Comparison of ENCODE assay signal across 25 cellular contexts in genomic region chr2:24932715-24933114, GRCh38. TPM values are rescaled to one million over a fixed set of nuclear protein-coding genes. Genes with fewer than 3 reads are reported as not detected.
DNase-seq lines count a peak whose midpoint lies in the region; ATAC-seq, FAIRE-seq and TF ChIP-seq lines count a peak whose summit lies in the region.
"Had no signal": no experiment of that assay in that cellular context is flagged by ENCODE, and none has a peak within 500 bp of the region (broad histone marks: within the 10 kb centered on the region; RNA-seq: fewer than 3 reads in every experiment).

No MANE protein-coding gene starts in this region.

- POLR2A ChIA-PET in IMR-90 (lab: Charles Lee; ENCODE audit: unreplicated experiment) (no interaction called here), H1 (lab: Charles Lee; ENCODE audit: partially characterized antibody) (interaction anchor here (2.0 kb wide), 1 partner anchor 10 kb away, joined by 5 read pairs; no protein-coding TSS in a partner anchor)

- TF ChIP-seq POLR2A in IMR-90 (IDR thresholded peaks at IDR 0.05; ENCODE audit: low read depth, low read length) (no peak), H1 (IDR thresholded peaks at IDR 0.05; ENCODE audit: control extremely low read depth in 1 of 2, low read depth in 2 of 2, low read length in 2 of 2) (no peak)

- H3K9me3 ChIP-seq in IMR-90 (ENCODE audit: control insufficient read depth, insufficient read depth, low read length) (no peaks in the 10 kb centered on the region), H1 (ENCODE audit: insufficient read depth in 2 of 2, low read depth in 1 of 2, low read length in 1 of 2) (no peaks in the 10 kb centered on the region), neuronal stem cell (replicated peaks in 1 of 2; ENCODE audit: control insufficient read depth in 2 of 2, insufficient read depth in 1 of 2, low read depth in 1 of 2, low read length in 2 of 2) (no peaks in the 10 kb centered on the region)
- H3K9me3 ChIP-seq: A549; BLaER1 treated with 17β-estradiol and CSF1 and Interleukin-3, amounts not matched to agents 10 nM and 100 nM; Caco-2 had no signal

- H2AFZ ChIP-seq in GM23338 (0 out of 2 replicates have a peak overlapping the region, but pooled peaks have one; percentile 38), IMR-90 (replicated peaks; ENCODE audit: low read length, poor library complexity) (peak overlapping the region; percentile 40), H1 (ENCODE audit: low read length) (0 out of 2 replicates have a peak overlapping the region, but pooled peaks have one; percentile 51), neuronal stem cell (ENCODE audit: low read length) (no peak overlapping the region)

- H2BK120ac ChIP-seq in IMR-90 (ENCODE audit: low read depth, low read length) (no peak overlapping the region), H1 (replicated peaks; ENCODE audit: low read depth, low read length) (no peak overlapping the region), neuronal stem cell (ENCODE audit: low read depth, low read length) (no peak overlapping the region)

- H3K9me3 Mint-ChIP-seq in GM23338: no peaks in the 10 kb centered on the region
- H3K9me3 Mint-ChIP-seq: CD4-positive, alpha-beta T cell; CD8-positive, alpha-beta T cell had no signal

- WGBS in IMR-90 (ENCODE audit: extremely low coverage in 2 of 2, insufficient read length in 1 of 2), 2 experiments: 100% methylated on average over 2 of the region's 5 CpGs; no CpG with 5 or more reads in 1 of the 2 experiments
- WGBS in H1 (ENCODE audit: extremely low coverage in 1 of 2, insufficient coverage in 1 of 2, insufficient read length in 1 of 2, insufficient replicate concordance in 2 of 2, low coverage in 1 of 2, low lambda C conversion rate in 2 of 2, missing lambda C conversion rate in 1 of 2), 2 experiments: 85% methylated on average over 5 of the region's 5 CpGs; no CpG with 5 or more reads in 1 of the 2 experiments
- no CpG with 5 or more reads among the region's 5 CpGs for WGBS in neuronal stem cell (ENCODE audit: extremely low coverage in 2 of 2, insufficient read length in 2 of 2, insufficient replicate concordance in 1 of 2), 2 donors

- H3K4me3 ChIP-seq in GM23338 (no peak overlapping the region), IMR-90 (ENCODE audit: insufficient read depth, low read depth, low read length) (no peak overlapping the region), H1 (ENCODE audit: extremely low read depth in 1 of 4, insufficient read depth in 2 of 4, low read depth in 3 of 4, low read length in 4 of 4) (no peak overlapping the region), neuronal stem cell (ENCODE audit: low read length in 2 of 2) (no peak overlapping the region)
- H3K4me3 ChIP-seq: A549; BLaER1 treated with 17β-estradiol and CSF1 and Interleukin-3, amounts not matched to agents 10 nM and 100 nM; GM12878 had no signal

- no peaks in the 10 kb centered on the region for H3K23me2 ChIP-seq in H1 (ENCODE audit: low read depth, low read length)

- no peak overlapping the region for H3K27ac Mint-ChIP-seq in GM23338
- H3K27ac Mint-ChIP-seq: B cell; CD4-positive, alpha-beta T cell; CD8-positive, alpha-beta T cell had no signal

- no peak overlapping the region for H2BK20ac ChIP-seq in IMR-90 (ENCODE audit: low read depth, low read length)
- no peak overlapping the region for H2BK20ac ChIP-seq in H1 (ENCODE audit: low read length)

- FAIRE-seq in H1 (lab: Jason Lieb, UNC): no peak
- FAIRE-seq: A549, D721Med, G401.6, GM12878, GM12892, GM18507 had no signal

- H3K23ac ChIP-seq in IMR-90 (ENCODE audit: low read depth, low read length) (no peak overlapping the region), H1 (ENCODE audit: insufficient read length) (no peak overlapping the region), neuronal stem cell (ENCODE audit: low read depth, low read length, poor library complexity) (no peak overlapping the region)

- H3K4ac ChIP-seq in IMR-90 (ENCODE audit: low read depth, low read length): no peak overlapping the region
- H3K4ac ChIP-seq in H1 (replicated peaks; ENCODE audit: insufficient read length, low read depth, low read length): no peak overlapping the region
- H3K4ac ChIP-seq in neuronal stem cell (ENCODE audit: low read length): no peak overlapping the region

- no peak overlapping the region for H3K14ac ChIP-seq in IMR-90 (replicated peaks; ENCODE audit: low read depth, low read length)
- H3K14ac ChIP-seq in H1 (ENCODE audit: insufficient read length): no peak overlapping the region
- H3K14ac ChIP-seq in neuronal stem cell (ENCODE audit: low read length): no peak overlapping the region

- H4K20me1 ChIP-seq in GM23338 (replicated peaks; ENCODE audit: insufficient read depth) (no peaks in the 10 kb centered on the region), IMR-90 (ENCODE audit: insufficient read depth, low read length) (no peaks in the 10 kb centered on the region), H1 (replicated peaks in 1 of 2; ENCODE audit: control insufficient read depth in 1 of 2, insufficient read depth in 2 of 2, low read length in 2 of 2) (no peaks in the 10 kb centered on the region)
- H4K20me1 ChIP-seq: BLaER1 treated with 17β-estradiol and CSF1 and Interleukin-3, amounts not matched to agents 10 nM and 100 nM had no signal

- H3K79me1 ChIP-seq in IMR-90 (ENCODE audit: low read depth in 1 of 2, low read length in 2 of 2) (no peaks in the 10 kb centered on the region), H1 (ENCODE audit: low read depth, low read length) (no peaks in the 10 kb centered on the region), neuronal stem cell (ENCODE audit: low read depth, low read length) (no peaks in the 10 kb centered on the region)

- H3K4me1 Mint-ChIP-seq in GM23338: peaks cover 12% of the 10 kb centered on the region; the same call in 2 of the 3 replicates

- intact Hi-C loops in IMR-90 (cut with micrococcal nuclease): no loop called here

- no peak overlapping the region for H2AK5ac ChIP-seq in IMR-90 (ENCODE audit: low read depth, low read length)
- no peak overlapping the region for H2AK5ac ChIP-seq in H1 (ENCODE audit: low read depth, low read length)
- no peak overlapping the region for H2AK5ac ChIP-seq in neuronal stem cell (ENCODE audit: low read depth, low read length)

- peaks cover 3% of the 10 kb centered on the region for H3K27me3 Mint-ChIP-seq in GM23338 (ENCODE audit: insufficient read depth, low read depth, poor library complexity)
- H3K27me3 Mint-ChIP-seq: B cell; CD4-positive, alpha-beta T cell had no signal

- no TSS peak for BruUV-seq in IMR-90 (replicated peaks; lab: Mats Ljungman, UMichigan)

- no peak overlapping the region for H4K5ac ChIP-seq in IMR-90 (ENCODE audit: low read depth, low read length)
- no peak overlapping the region for H4K5ac ChIP-seq in H1 (ENCODE audit: insufficient read length, low read depth, low read length)

- no peak for TF ChIP-seq EP300 in H1 (IDR thresholded peaks at IDR 0.05; ENCODE audit: borderline replicate concordance in 1 of 2, low read depth in 2 of 2, low read length in 2 of 2)

- H2BK12ac ChIP-seq in H1 (ENCODE audit: low read depth, low read length): no peak overlapping the region
- no peak overlapping the region for H2BK12ac ChIP-seq in neuronal stem cell (ENCODE audit: low read length)

- no peaks in the 10 kb centered on the region; the same call in 1 of the 2 replicates for H3K9me2 ChIP-seq in GM23338 (ENCODE audit: insufficient read depth)

- no peak for TF ChIP-seq RAD21 in IMR-90 (IDR thresholded peaks at IDR 0.05; ENCODE audit: low read length)
- no peak for TF ChIP-seq RAD21 in H1 (IDR thresholded peaks at IDR 0.05 in 1 of 2, conservative IDR thresholded peaks at IDR 0.05 in 1 of 2; ENCODE audit: low read depth in 2 of 2, low read length in 2 of 2)

- no peak overlapping the region for H3K4me2 ChIP-seq in GM23338
- H3K4me2 ChIP-seq in IMR-90 (ENCODE audit: low read depth, low read length): no peak overlapping the region
- no peak overlapping the region for H3K4me2 ChIP-seq in H1 (ENCODE audit: insufficient read depth in 1 of 2, low read depth in 2 of 2, low read length in 2 of 2)
- no peak overlapping the region for H3K4me2 ChIP-seq in neuronal stem cell (ENCODE audit: insufficient read depth, low read length, poor library complexity, severe bottlenecking)
- H3K4me2 ChIP-seq: A549; BLaER1 treated with 17β-estradiol and CSF1 and Interleukin-3, amounts not matched to agents 10 nM and 100 nM had no signal

- dilution Hi-C loops in IMR-90 (cut with HindIII; ENCODE audit: low sequenced_read_pairs, unreplicated experiment): no loop called here

- no peaks in the 10 kb centered on the region for H3K36me3 Mint-ChIP-seq in GM23338 (ENCODE audit: low read depth)
- H3K36me3 Mint-ChIP-seq: CD8-positive, alpha-beta T cell had no signal

- H2BK15ac ChIP-seq in IMR-90 (ENCODE audit: low read depth, low read length) (no peak overlapping the region), H1 (ENCODE audit: low read length) (no peak overlapping the region), neuronal stem cell (ENCODE audit: low read length) (no peak overlapping the region)

- no peaks in the 10 kb centered on the region for H3K27me3 ChIP-seq in GM23338 (ENCODE audit: insufficient read depth)
- peaks cover 2% of the 10 kb centered on the region; the same call in 1 of the 2 replicates for H3K27me3 ChIP-seq in IMR-90 (ENCODE audit: control insufficient read depth, insufficient read depth, low read length)
- no peaks in the 10 kb centered on the region; a peak in 1 of 7 replicates for H3K27me3 ChIP-seq in H1 (replicated peaks in 1 of 4; ENCODE audit: control insufficient read depth in 3 of 4, extremely low read depth in 1 of 4, insufficient read depth in 3 of 4, low read length in 3 of 4)
- peaks cover 0 to 12% (median 0%) of the 10 kb centered on the region in 3 experiments for H3K27me3 ChIP-seq in neuronal stem cell (ENCODE audit: control insufficient read depth in 3 of 3, insufficient read depth in 3 of 3, low read depth in 1 of 3, low read length in 3 of 3)
- H3K27me3 ChIP-seq: BLaER1 treated with 17β-estradiol and CSF1 and Interleukin-3, amounts not matched to agents 10 nM and 100 nM had no signal

- H4K8ac ChIP-seq in IMR-90 (ENCODE audit: low read depth in 2 of 2, low read length in 2 of 2): no peak overlapping the region
- H4K8ac ChIP-seq in H1 (ENCODE audit: extremely low read depth, insufficient read depth, low read length): no peak overlapping the region
- no peak overlapping the region for H4K8ac ChIP-seq in neuronal stem cell (ENCODE audit: low read depth, low read length)

- H3K4me3 Mint-ChIP-seq in GM23338: no peak overlapping the region
- H3K4me3 Mint-ChIP-seq: B cell; CD4-positive, alpha-beta T cell; CD8-positive, alpha-beta T cell had no signal

- H4K91ac ChIP-seq in IMR-90 (ENCODE audit: insufficient read depth, low read depth, low read length) (no peak overlapping the region), H1 (replicated peaks; ENCODE audit: insufficient read length, low read length) (no peak overlapping the region), neuronal stem cell (ENCODE audit: low read depth, low read length, poor library complexity) (no peak overlapping the region)

- H3K9me1 ChIP-seq in IMR-90 (ENCODE audit: insufficient read depth, low read length): no peaks in the 10 kb centered on the region

- no peaks in the 10 kb centered on the region for H3K79me2 ChIP-seq in GM23338 (replicated peaks; ENCODE audit: insufficient read depth)
- H3K79me2 ChIP-seq in H1 (ENCODE audit: control insufficient read depth in 1 of 2, insufficient read depth in 2 of 2, low read length in 2 of 2): no peaks in the 10 kb centered on the region

- peaks cover 6% of the 10 kb centered on the region for H3K4me1 ChIP-seq in GM23338 (ENCODE audit: insufficient read depth)
- peaks cover 1% of the 10 kb centered on the region; the same call in 1 of the 2 replicates for H3K4me1 ChIP-seq in IMR-90 (ENCODE audit: control insufficient read depth, insufficient read depth, low read length)
- peaks cover 0 to 3% (median under 1%) of the 10 kb centered on the region in 4 experiments; a peak in 4 of 7 replicates for H3K4me1 ChIP-seq in H1 (replicated peaks in 1 of 4; ENCODE audit: control insufficient read depth in 3 of 4, insufficient read depth in 4 of 4, low read length in 3 of 4)
- peaks cover 3 to 5% of the 10 kb centered on the region in 2 donors for H3K4me1 ChIP-seq in neuronal stem cell (ENCODE audit: control insufficient read depth in 2 of 2, insufficient read depth in 1 of 2, low read depth in 1 of 2, low read length in 2 of 2)
- H3K4me1 ChIP-seq: A549, Caco-2 had no signal

- H3K9ac ChIP-seq in IMR-90 (ENCODE audit: low read depth, low read length) (no peak overlapping the region), H1 (replicated peaks in 1 of 4; ENCODE audit: extremely low read depth in 1 of 4, low read depth in 3 of 4, low read length in 3 of 4) (no peak overlapping the region), neuronal stem cell (ENCODE audit: low read depth, low read length, poor library complexity) (no peak overlapping the region)
- H3K9ac ChIP-seq: BLaER1 treated with 17β-estradiol and CSF1 and Interleukin-3, amounts not matched to agents 10 nM and 100 nM had no signal

- H3K18ac ChIP-seq in IMR-90 (ENCODE audit: low read depth, low read length) (no peak overlapping the region), H1 (ENCODE audit: extremely low read depth, low read length) (no peak overlapping the region), neuronal stem cell (ENCODE audit: low read length) (peak overlapping the region; percentile 68)

- in situ Hi-C loops in IMR-90 (cut with MboI; ENCODE audit: low sequenced_read_pairs): no loop called here

- H3K27ac ChIP-seq in GM23338 (ENCODE audit: low read depth) (no peak overlapping the region), IMR-90 (ENCODE audit: insufficient read depth, low read length) (no peak overlapping the region), H1 (ENCODE audit: low read depth, low read length) (no peak overlapping the region), neuronal stem cell (replicated peaks; ENCODE audit: low read length) (no peak overlapping the region)
- H3K27ac ChIP-seq: 22Rv1; A549; BLaER1 treated with 17β-estradiol and CSF1 and Interleukin-3, amounts not matched to agents 10 nM and 100 nM; C4-2B had no signal

- no peaks in the 10 kb centered on the region for H3K36me3 ChIP-seq in GM23338 (ENCODE audit: insufficient read depth)
- H3K36me3 ChIP-seq in IMR-90 (ENCODE audit: control insufficient read depth, insufficient read depth, low read length): no peaks in the 10 kb centered on the region
- H3K36me3 ChIP-seq in H1 (ENCODE audit: control insufficient read depth in 2 of 4, insufficient read depth in 4 of 4, low read length in 3 of 4): no peaks in the 10 kb centered on the region
- no peaks in the 10 kb centered on the region for H3K36me3 ChIP-seq in neuronal stem cell (replicated peaks in 1 of 2; ENCODE audit: control insufficient read depth in 2 of 2, insufficient read depth in 2 of 2, low read length in 2 of 2)
- H3K36me3 ChIP-seq: BLaER1 treated with 17β-estradiol and CSF1 and Interleukin-3, amounts not matched to agents 10 nM and 100 nM had no signal

- H3K56ac ChIP-seq in IMR-90 (ENCODE audit: extremely low read depth, insufficient read depth, low read length) (no peak overlapping the region), H1 (replicated peaks; ENCODE audit: insufficient read length, low read depth, low read length) (no peak overlapping the region)

- H2BK5ac ChIP-seq in IMR-90 (ENCODE audit: low read depth, low read length, poor library complexity, severe bottlenecking) (no peak overlapping the region), H1 (ENCODE audit: low read depth, low read length) (no peak overlapping the region), neuronal stem cell (ENCODE audit: low read length) (no peak overlapping the region)

- no peaks in the 10 kb centered on the region for H3F3A ChIP-seq in GM23338 (replicated peaks; ENCODE audit: low read depth)

- CTCF ChIA-PET in IMR-90 (lab: Yijun Ruan, JAX) (no interaction called here), H1 (lab: Charles Lee; ENCODE audit: partially characterized antibody) (interaction anchor here (1.0 kb wide), 1 partner anchor 46 kb away, joined by 3 read pairs; no protein-coding TSS in a partner anchor)

- no peak overlapping the region for H2AK9ac ChIP-seq in IMR-90 (replicated peaks; ENCODE audit: low read depth, low read length, poor library complexity)

- ATAC-seq in GM23338 (no peak), IMR-90 (ENCODE audit: low read depth) (no peak), GM19463 (IDR thresholded peaks at IDR 0.05; ENCODE audit: unreplicated experiment) (no peak)
- ATAC-seq: A549; CD8-positive, alpha-beta T cell; GM12878 had no signal

- DNase-seq in GM23338 (ENCODE audit: low spot score) (no peak), IMR-90 (no peak), H1 (ENCODE audit: low read depth in 1 of 2, low spot score in 2 of 2) (peak in 1 of 2 experiments; percentile 35), neuronal stem cell (ENCODE audit: low spot score) (no peak), NOMO-1 treated with dmso at 0.1 percent for 144 hours (lab: John Stamatoyannopoulos, UW; ENCODE audit: unreplicated experiment) (no peak), islet precursor cell (no peak), ureter (ENCODE audit: low spot score) (no peak)
- DNase-seq: AML-193; Caco-2; Calu3; CD4-positive, alpha-beta T cell; CD8-positive, alpha-beta T cell; DMS79 treated with DMSO at 0.1 percent for 48 hours; GF-D8 had no signal

- TF ChIP-seq CTCF in GM23338 (conservative IDR thresholded peaks at IDR 0.05; ENCODE audit: low read depth in 2 of 2) (no peak), IMR-90 (conservative IDR thresholded peaks at IDR 0.05; ENCODE audit: low read depth, low read length) (no peak), H1 (IDR thresholded peaks at IDR 0.05; ENCODE audit: control extremely low read depth in 1 of 3, insufficient read depth in 1 of 3, low read depth in 1 of 3, low read length in 3 of 3) (no peak)

RNA-seq across cellular contexts. Expression of gene ADCY3, which starts 12.7 kb away (rescaled TPM):
- 30.1 and 32.4 TPM in 2 replicates for total RNA-seq in GM23338 (2014; rRNA removed; shearing (Covaris generic))
- polyA plus RNA-seq in GM23338 (2016; fragmentation: Nextera tagmentation; extraction: Ambion mirVana) (9.5 and 9.7 TPM in 2 replicates), IMR-90 (2012; rRNA removed) (46.1 and 50.4 TPM in 2 replicates), H1 (2011; rRNA removed) (45.1 and 61.8 TPM in 2 replicates)
- total RNA-seq in IMR-90 (2012; rRNA removed) (16.4 and 17.4 TPM in 2 replicates), ureter (82.5 TPM)
- 52.5 and 55.2 TPM in 2 replicates for polyA plus RNA-seq in IMR-90 (2012; cell fraction: cytosol; rRNA removed)
- 83.7 and 123 TPM in 2 replicates for polyA plus RNA-seq in IMR-90 (2012; cell fraction: nucleus; rRNA removed; ENCODE audit: low replicate concordance)
- 50.5 and 52.9 TPM in 2 replicates for total RNA-seq in H1 (2021; fragmentation: NEBNext Ultra II Directional; extraction: Animal tissue kit (Norgen Biotek cat#: 25700))
- 42.3 TPM for polyA plus RNA-seq in H1 (2011; cell fraction: cytosol; rRNA removed)
- polyA plus RNA-seq in H1 (2011; cell fraction: nucleus; rRNA removed): 128 TPM
- polyA plus RNA-seq in H1 (2012, experiment 1 of 2): 29.0 to 39.1 TPM (median 33.5 TPM) in 4 replicates
- polyA plus RNA-seq in H1 (2012, experiment 2 of 2): 22.5 TPM
- 38.2 TPM for polyA plus RNA-seq in H1 (2013, experiment 1 of 2)
- polyA plus RNA-seq in H1 (2013, experiment 2 of 2): 35.0 TPM
- 92.2 and 116 TPM in 2 replicates for polyA minus RNA-seq in H1 (2011; rRNA and poly(A)+ RNA removed)
- 37.3 TPM for polyA minus RNA-seq in H1 (2011; cell fraction: cytosol; rRNA and poly(A)+ RNA removed)
- polyA minus RNA-seq in H1 (2011; cell fraction: nucleus; rRNA and poly(A)+ RNA removed): 53.5 TPM
- polyA plus RNA-seq in neuronal stem cell (2013, experiment 1 of 2): 31.1 TPM
- 29.1 TPM for polyA plus RNA-seq in neuronal stem cell (2013, experiment 2 of 2)

RNA-seq across cellular contexts. Expression of gene DNAJC27, which starts 39.0 kb away (rescaled TPM):
- 2.4 and 5.3 TPM in 2 replicates for total RNA-seq in GM23338 (2014; rRNA removed; shearing (Covaris generic))
- polyA plus RNA-seq in GM23338 (2016; fragmentation: Nextera tagmentation; extraction: Ambion mirVana) (1.9 and 2.6 TPM in 2 replicates), IMR-90 (2012; rRNA removed) (1.3 and 1.6 TPM in 2 replicates), H1 (2011; rRNA removed) (1.4 and 1.5 TPM in 2 replicates)
- total RNA-seq in IMR-90 (2012; rRNA removed) (2.0 and 2.8 TPM in 2 replicates), ureter (14.6 TPM)
- 0.29 and 0.40 TPM in 2 replicates for polyA plus RNA-seq in IMR-90 (2012; cell fraction: cytosol; rRNA removed)
- 0.67 and 4.9 TPM in 2 replicates for polyA plus RNA-seq in IMR-90 (2012; cell fraction: nucleus; rRNA removed; ENCODE audit: low replicate concordance)
- total RNA-seq in H1 (2021; fragmentation: NEBNext Ultra II Directional; extraction: Animal tissue kit (Norgen Biotek cat#: 25700)): 3.7 and 4.5 TPM in 2 replicates
- 2.6 TPM for polyA plus RNA-seq in H1 (2011; cell fraction: cytosol; rRNA removed)
- 2.0 TPM for polyA plus RNA-seq in H1 (2011; cell fraction: nucleus; rRNA removed)
- 1.7 to 2.8 TPM (median 2.0 TPM) in 4 replicates for polyA plus RNA-seq in H1 (2012, experiment 1 of 2)
- 0.68 TPM for polyA plus RNA-seq in H1 (2012, experiment 2 of 2)
- 2.7 TPM for polyA plus RNA-seq in H1 (2013, experiment 1 of 2)
- polyA plus RNA-seq in H1 (2013, experiment 2 of 2): 2.5 TPM
- 3.1 and 4.4 TPM in 2 replicates for polyA minus RNA-seq in H1 (2011; rRNA and poly(A)+ RNA removed)
- 0.73 TPM for polyA minus RNA-seq in H1 (2011; cell fraction: cytosol; rRNA and poly(A)+ RNA removed)
- 3.3 TPM for polyA minus RNA-seq in H1 (2011; cell fraction: nucleus; rRNA and poly(A)+ RNA removed)
- 6.1 TPM for polyA plus RNA-seq in neuronal stem cell (2013, experiment 1 of 2)
- polyA plus RNA-seq in neuronal stem cell (2013, experiment 2 of 2): 5.5 TPM
